8 cellular contexts compared by ENCODE assay signal in the genomic region with DNA sequence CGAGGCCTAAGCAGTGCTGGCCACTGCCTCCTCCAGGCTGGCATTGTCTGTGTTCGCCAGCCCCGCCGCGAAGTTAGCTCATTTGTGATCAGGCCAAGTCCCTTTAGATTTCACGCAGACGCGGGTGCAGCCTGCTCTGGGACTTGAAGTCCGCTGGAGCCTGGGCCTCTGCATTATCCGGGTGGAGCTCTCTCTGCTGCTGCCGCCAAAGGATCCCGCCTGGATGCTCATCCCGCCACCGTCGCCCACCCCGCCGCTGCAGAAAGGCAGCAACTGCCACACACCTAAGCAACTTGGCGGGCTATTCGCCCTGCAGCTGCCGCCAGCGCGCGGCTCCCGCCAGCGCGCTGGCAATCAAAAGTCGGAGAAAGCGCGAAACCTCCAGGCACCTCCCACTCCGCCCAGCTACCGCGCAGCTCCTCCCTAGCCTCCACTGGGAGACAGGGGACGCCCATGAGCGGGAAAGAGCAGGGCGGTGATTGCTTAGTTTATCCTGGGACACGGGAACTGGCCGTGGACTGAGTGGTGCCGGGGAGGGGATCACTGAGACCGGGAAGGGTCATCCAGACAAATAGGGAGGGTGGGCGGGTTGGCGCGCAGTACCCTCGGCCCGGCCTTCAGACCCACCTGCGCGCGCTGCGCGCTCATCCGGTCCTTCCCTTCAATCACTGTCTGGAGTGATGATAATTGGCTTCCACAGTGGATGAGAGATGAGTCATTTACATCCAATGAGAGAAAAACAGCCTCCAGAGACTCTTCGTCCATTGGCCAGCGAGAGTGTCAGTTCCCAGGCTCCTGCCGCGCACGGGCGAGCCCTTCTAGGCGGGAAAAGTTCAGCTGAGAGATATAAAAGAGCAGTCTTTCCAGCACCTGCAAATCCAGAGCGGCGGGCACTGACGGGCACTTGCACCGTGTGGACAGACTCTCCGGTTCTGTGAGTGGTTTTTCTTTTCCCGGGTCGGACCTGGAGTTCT. TPM values are rescaled to one million over a fixed set of nuclear protein-coding genes. Genes with fewer than 3 reads are reported as not detected.
DNase-seq lines count a peak whose midpoint lies in the region; ATAC-seq and TF ChIP-seq lines count a peak whose summit lies in the region.

A gene with protein sequence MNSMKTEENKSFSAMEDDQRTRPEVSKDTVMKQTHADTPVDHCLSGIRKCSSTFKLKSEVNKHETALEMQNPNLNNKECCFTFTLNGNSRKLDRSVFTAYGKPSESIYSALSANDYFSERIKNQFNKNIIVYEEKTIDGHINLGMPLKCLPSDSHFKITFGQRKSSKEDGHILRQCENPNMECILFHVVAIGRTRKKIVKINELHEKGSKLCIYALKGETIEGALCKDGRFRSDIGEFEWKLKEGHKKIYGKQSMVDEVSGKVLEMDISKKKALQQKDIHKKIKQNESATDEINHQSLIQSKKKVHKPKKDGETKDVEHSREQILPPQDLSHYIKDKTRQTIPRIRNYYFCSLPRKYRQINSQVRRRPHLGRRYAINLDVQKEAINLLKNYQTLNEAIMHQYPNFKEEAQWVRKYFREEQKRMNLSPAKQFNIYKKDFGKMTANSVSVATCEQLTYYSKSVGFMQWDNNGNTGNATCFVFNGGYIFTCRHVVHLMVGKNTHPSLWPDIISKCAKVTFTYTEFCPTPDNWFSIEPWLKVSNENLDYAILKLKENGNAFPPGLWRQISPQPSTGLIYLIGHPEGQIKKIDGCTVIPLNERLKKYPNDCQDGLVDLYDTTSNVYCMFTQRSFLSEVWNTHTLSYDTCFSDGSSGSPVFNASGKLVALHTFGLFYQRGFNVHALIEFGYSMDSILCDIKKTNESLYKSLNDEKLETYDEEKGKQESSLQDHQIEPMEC (plus strand): TSS at position 875 of the 974 bp plus-strand sequence. CDS start 2,389 bp downstream, outside the sequence.

- H3K4me1 ChIP-seq in esophagus muscularis mucosa (peaks cover 7 to 29% (median 27%) of the 10 kb centered on the region in 4 donors), mucosa of stomach (ENCODE audit: control insufficient read depth, insufficient read depth, low read length) (peaks cover 11% of the 10 kb centered on the region)

- peak within 1 kb of the TSS in 1 of 4 donors; percentile 29 for H3K27ac ChIP-seq in esophagus muscularis mucosa (replicated peaks in 1 of 4)

- DNase-seq in D341Med (ENCODE audit: low spot score) (peak; percentile 87), HS-5 (ENCODE audit: low read depth) (peak; percentile 86), NOMO-1 treated with dmso at 0.1 percent for 144 hours (lab: John Stamatoyannopoulos, UW; ENCODE audit: unreplicated experiment) (peak; percentile 82), activated T-cell treated with anti-CD3 and anti-CD28 coated beads for 4 hours (peak; percentile 11), esophagus muscularis mucosa (ENCODE audit: extremely low spot score) (no peak)
- peak; percentile 64 for DNase-seq in stimulated activated naive CD4-positive, alpha-beta T cell treated with Interleukin-2 at 50 U/mL for 16 hours (lab: John Stamatoyannopoulos, UW)

- peak; percentile 56 for ATAC-seq in GM21367 (IDR thresholded peaks at IDR 0.05; ENCODE audit: unreplicated experiment)

- intact Hi-C loops in esophagus muscularis mucosa (cut with DNase I) = no loop called here

- no peak for TF ChIP-seq CTCF in esophagus muscularis mucosa (IDR thresholded peaks at IDR 0.05)

- peak within 1 kb of the TSS; percentile 50 for H3K9ac ChIP-seq in mucosa of stomach (ENCODE audit: low read length)

- 2% methylated on average over 36 of the region's 64 CpGs for WGBS in esophagus muscularis mucosa

- H3K9me3 ChIP-seq in esophagus muscularis mucosa (no peaks in the 10 kb centered on the region), mucosa of stomach (ENCODE audit: control insufficient read depth, low read length) (no peaks in the 10 kb centered on the region)

- no peak for TF ChIP-seq EP300 in esophagus muscularis mucosa (IDR thresholded peaks at IDR 0.05)

- no peak for TF ChIP-seq POLR2A in esophagus muscularis mucosa (IDR thresholded peaks at IDR 0.05; ENCODE audit: low read depth)

- H3K27me3 ChIP-seq in esophagus muscularis mucosa = peaks cover 0 to 38% (median 0%) of the 10 kb centered on the region in 4 donors
- H3K27me3 ChIP-seq in mucosa of stomach (ENCODE audit: control insufficient read depth, insufficient read depth, low read length) = no peaks in the 10 kb centered on the region

- H3K36me3 ChIP-seq in esophagus muscularis mucosa = no peaks in the 10 kb centered on the region
- H3K36me3 ChIP-seq in mucosa of stomach (ENCODE audit: control insufficient read depth, insufficient read depth, low read length) = no peaks in the 10 kb centered on the region

- H3K4me3 ChIP-seq in esophagus muscularis mucosa (peak within 1 kb of the TSS; percentile 53 to 62 (median 58)), mucosa of stomach (ENCODE audit: low read length) (peak within 1 kb of the TSS; percentile 53)

RNA-seq across cellular contexts. Expression of the gene that starts here (rescaled TPM):
- under 1 TPM in 2 of 4 donors, not detected in 2; 0.13 to 0.46 TPM for total RNA-seq in esophagus muscularis mucosa
